ENCODE assay signal across 14 cellular contexts in genomic region chr15:48472756-48473155, GRCh38.
DNase-seq lines count a peak whose midpoint lies in the region; ATAC-seq and TF ChIP-seq lines count a peak whose summit lies in the region.
"Had no signal": no experiment of that assay in that cellular context is flagged by ENCODE, and none has a peak within 500 bp of the region (broad histone marks: within the 10 kb centered on the region; RNA-seq: fewer than 3 reads in every experiment).

No MANE protein-coding gene starts in this region.

- dilution Hi-C loops in IMR-90 (cut with HindIII; ENCODE audit: low sequenced_read_pairs, unreplicated experiment): no loop called here

- no peak overlapping the region; the same call in 1 of the 2 replicates for H3K27ac ChIP-seq in IMR-90 (ENCODE audit: insufficient read depth, low read length)
- no peak overlapping the region for H3K27ac ChIP-seq in foreskin keratinocyte
- no peak overlapping the region for H3K27ac ChIP-seq in spleen
- H3K27ac ChIP-seq: parathyroid adenoma had no signal

- WGBS in IMR-90 (ENCODE audit: extremely low coverage in 2 of 2, insufficient read length in 1 of 2), 2 experiments: 67% methylated on average over 1 of the region's 2 CpGs; no CpG with 5 or more reads in 1 of the 2 experiments
- 55 to 76% (median 59%) methylated on average over 2 of the region's 2 CpGs for WGBS in spleen, 5 donors

- no peak overlapping the region for H3K23ac ChIP-seq in IMR-90 (ENCODE audit: low read depth, low read length)

- H3K14ac ChIP-seq in IMR-90 (replicated peaks; ENCODE audit: low read depth, low read length): no peak overlapping the region

- no peak overlapping the region; the same call in 1 of the 2 replicates for H4K5ac ChIP-seq in IMR-90 (ENCODE audit: low read depth, low read length)

- no peaks in the 10 kb centered on the region for H3K36me3 Mint-ChIP-seq in CD14-positive monocyte
- H3K36me3 Mint-ChIP-seq: memory B cell; stimulated activated effector memory CD8-positive, alpha-beta T cell treated with anti-CD3 and anti-CD28 coated beads, Interleukin-12 subunit alpha, Interleukin-12 subunit beta, amount 100 ng/mL, for 72 hours had no signal

- 0 out of 2 replicates have a peak overlapping the region, but pooled peaks have one; percentile 36 for H4K91ac ChIP-seq in IMR-90 (ENCODE audit: insufficient read depth, low read depth, low read length)

- H3K4me1 Mint-ChIP-seq in CD14-positive monocyte: peaks cover 8% of the 10 kb centered on the region
- H3K4me1 Mint-ChIP-seq: memory B cell; stimulated activated effector memory CD8-positive, alpha-beta T cell treated with anti-CD3 and anti-CD28 coated beads, Interleukin-12 subunit alpha, Interleukin-12 subunit beta, amount 100 ng/mL, for 72 hours had no signal

- H2BK20ac ChIP-seq in IMR-90 (ENCODE audit: low read depth, low read length): no peak overlapping the region

- peaks cover 24% of the 10 kb centered on the region for H3K9me1 ChIP-seq in IMR-90 (ENCODE audit: insufficient read depth, low read length)

- H2BK5ac ChIP-seq in IMR-90 (ENCODE audit: low read depth, low read length, poor library complexity, severe bottlenecking): peak overlapping the region; percentile 36

- BruUV-seq in IMR-90 (replicated peaks; lab: Mats Ljungman, UMichigan): no TSS peak

- TF ChIP-seq POLR2A in IMR-90 (IDR thresholded peaks at IDR 0.05; ENCODE audit: low read depth, low read length) (no peak), spleen (IDR thresholded peaks at IDR 0.05) (no peak)

- CTCF ChIA-PET in IMR-90 (lab: Yijun Ruan, JAX): interaction anchor here (0.9 to 1.5 kb wide), 2 partner anchors 22 to 114 kb away, joined by 3 read pairs; no protein-coding TSS in a partner anchor

- no peak overlapping the region for H3K4me2 ChIP-seq in IMR-90 (ENCODE audit: low read depth, low read length)

- H3K4me1 ChIP-seq in IMR-90 (ENCODE audit: control insufficient read depth, insufficient read depth, low read length) (peaks cover 2% of the 10 kb centered on the region; the same call in 1 of the 2 replicates), foreskin keratinocyte (peaks cover 10% of the 10 kb centered on the region), spleen (peaks cover 0 to 4% (median 0%) of the 10 kb centered on the region in 6 donors)
- H3K4me1 ChIP-seq: parathyroid adenoma had no signal

- H3K4me3 Mint-ChIP-seq in CD14-positive monocyte: no peak overlapping the region
- H3K4me3 Mint-ChIP-seq: memory B cell; stimulated activated effector memory CD8-positive, alpha-beta T cell treated with anti-CD3 and anti-CD28 coated beads, Interleukin-12 subunit alpha, Interleukin-12 subunit beta, amount 100 ng/mL, for 72 hours had no signal

- peaks cover 0 to 7% (median 0%) of the 10 kb centered on the region in 7 donors for H3K9me3 Mint-ChIP-seq in CD14-positive monocyte
- H3K9me3 Mint-ChIP-seq: memory B cell; stimulated activated effector memory CD8-positive, alpha-beta T cell treated with anti-CD3 and anti-CD28 coated beads, Interleukin-12 subunit alpha, Interleukin-12 subunit beta, amount 100 ng/mL, for 72 hours had no signal

- in situ Hi-C loops in IMR-90 (cut with MboI; ENCODE audit: low sequenced_read_pairs): no loop called here

- peaks cover 14 to 50% of the 10 kb centered on the region in 2 experiments; a peak in 3 of 4 replicates for H3K79me1 ChIP-seq in IMR-90 (ENCODE audit: low read depth in 1 of 2, low read length in 2 of 2)

- no peak overlapping the region; the same call in 1 of the 2 replicates for H3K18ac ChIP-seq in IMR-90 (ENCODE audit: low read depth, low read length)

- TF ChIP-seq CTCF in CD14-positive monocyte (IDR thresholded peaks at IDR 0.05): no peak
- TF ChIP-seq CTCF in IMR-90 (conservative IDR thresholded peaks at IDR 0.05; ENCODE audit: low read depth, low read length): no peak
- TF ChIP-seq CTCF in foreskin keratinocyte (conservative IDR thresholded peaks at IDR 0.05): no peak
- no peak for TF ChIP-seq CTCF in spleen (IDR thresholded peaks at IDR 0.05 in 8 of 11, conservative IDR thresholded peaks at IDR 0.05 in 3 of 11)

- H3K4ac ChIP-seq in IMR-90 (ENCODE audit: low read depth, low read length): 0 out of 2 replicates have a peak overlapping the region, but pooled peaks have one; percentile 8

- H4K8ac ChIP-seq in IMR-90 (ENCODE audit: low read depth in 2 of 2, low read length in 2 of 2): 0 out of 4 replicates have a peak overlapping the region, but pooled peaks of 1 of the 2 experiments have one; percentile 3

- peak overlapping the region; percentile 15; the same call in 1 of the 3 replicates for H2BK15ac ChIP-seq in IMR-90 (ENCODE audit: low read depth, low read length)

- H3K27me3 Mint-ChIP-seq in CD14-positive monocyte (ENCODE audit: low read depth in 3 of 3): no peaks in the 10 kb centered on the region
- H3K27me3 Mint-ChIP-seq: memory B cell had no signal

- intact Hi-C loops in CD14-positive monocyte (cut with micrococcal nuclease): no loop called here
- intact Hi-C loops in IMR-90 (cut with micrococcal nuclease): no loop called here
- intact Hi-C loops in spleen (cut with DNase I; ENCODE audit: low total_unique reads): no loop called here

- no peaks in the 10 kb centered on the region for H4K20me1 ChIP-seq in IMR-90 (ENCODE audit: insufficient read depth, low read length)

- H3K56ac ChIP-seq in IMR-90 (ENCODE audit: extremely low read depth, insufficient read depth, low read length): no peak overlapping the region

- H2AFZ ChIP-seq in IMR-90 (replicated peaks; ENCODE audit: low read length, poor library complexity): no peak overlapping the region
- H2AFZ ChIP-seq: parathyroid adenoma had no signal

- DNase-seq in CD14-positive monocyte (ENCODE audit: low spot score): no peak
- DNase-seq in IMR-90: peak; percentile 58
- DNase-seq in amniotic stem cell (lab: John Stamatoyannopoulos, UW): peak; percentile 20
- DNase-seq in foreskin keratinocyte: peak; percentile 19 to 54
- no peak for DNase-seq in spleen
- no peak for DNase-seq in inferior parietal cortex (ENCODE audit: extremely low spot score)
- DNase-seq in NCI-H1105 treated with DMSO at 0.1 percent for 48 hours (lab: John Stamatoyannopoulos, UW): no peak
- DNase-seq: effector CD8-positive, alpha-beta T cell; NCI-H1092 treated with DMSO at 0.1 percent for 48 hours; NCI-H446 had no signal

- H3K4me3 ChIP-seq in IMR-90 (ENCODE audit: insufficient read depth, low read depth, low read length) (no peak overlapping the region), spleen (no peak overlapping the region)

- H2AK9ac ChIP-seq in IMR-90 (replicated peaks; ENCODE audit: low read depth, low read length, poor library complexity): no peak overlapping the region

- H3K36me3 ChIP-seq in IMR-90 (ENCODE audit: control insufficient read depth, insufficient read depth, low read length): peaks cover 48% of the 10 kb centered on the region
- peaks cover 0 to 63% (median 5%) of the 10 kb centered on the region in 6 donors for H3K36me3 ChIP-seq in spleen

- H2AK5ac ChIP-seq in IMR-90 (ENCODE audit: low read depth, low read length): no peak overlapping the region

- H3K27me3 ChIP-seq in IMR-90 (ENCODE audit: control insufficient read depth, insufficient read depth, low read length) (no peaks in the 10 kb centered on the region), foreskin keratinocyte (no peaks in the 10 kb centered on the region), spleen (replicated peaks in 1 of 7) (no peaks in the 10 kb centered on the region)

- ATAC-seq in IMR-90 (ENCODE audit: low read depth): no peak; the same call in 1 of the 2 replicates
- peak; percentile 76 for ATAC-seq in foreskin keratinocyte
- ATAC-seq in GM18858 (IDR thresholded peaks at IDR 0.05; ENCODE audit: unreplicated experiment): no peak
- ATAC-seq: stimulated activated effector memory CD8-positive, alpha-beta T cell treated with anti-CD3 and anti-CD28 coated beads, Interleukin-12 subunit alpha, Interleukin-12 subunit beta, amount 100 ng/mL, for 72 hours had no signal

- TF ChIP-seq RAD21 in IMR-90 (IDR thresholded peaks at IDR 0.05; ENCODE audit: low read length): no peak

- POLR2A ChIA-PET in IMR-90 (lab: Charles Lee; ENCODE audit: unreplicated experiment): no interaction called here

- H3K9ac ChIP-seq in IMR-90 (ENCODE audit: low read depth, low read length): no peak overlapping the region
- H3K9ac ChIP-seq: parathyroid adenoma had no signal

- 0 out of 2 replicates have a peak overlapping the region, but pooled peaks have one; percentile 8 for H2BK120ac ChIP-seq in IMR-90 (ENCODE audit: low read depth, low read length)

- H3K9me3 ChIP-seq in IMR-90 (ENCODE audit: control insufficient read depth, insufficient read depth, low read length) (no peaks in the 10 kb centered on the region), spleen (no peaks in the 10 kb centered on the region)

- H3K27ac Mint-ChIP-seq in CD14-positive monocyte: peak overlapping the region in 4 of 7 donors; percentile 18 to 82 (median 44)
- H3K27ac Mint-ChIP-seq: memory B cell; stimulated activated effector memory CD8-positive, alpha-beta T cell treated with anti-CD3 and anti-CD28 coated beads, Interleukin-12 subunit alpha, Interleukin-12 subunit beta, amount 100 ng/mL, for 72 hours had no signal

TF ChIP-seq in IMR-90, 13 proteins besides CTCF, POLR2A, EP300 and RAD21:
- TF ChIP-seq FOS (IDR thresholded peaks at IDR 0.05; ENCODE audit: low read depth, low read length) (no peak), ELK1 (IDR thresholded peaks at IDR 0.05; ENCODE audit: borderline replicate concordance, low read depth, low read length) (no peak), BHLHE40 (IDR thresholded peaks at IDR 0.05; ENCODE audit: low read depth, low read length) (no peak), RCOR1 (IDR thresholded peaks at IDR 0.05; ENCODE audit: insufficient replicate concordance, low read length) (no peak), MXI1 (IDR thresholded peaks at IDR 0.05; ENCODE audit: borderline replicate concordance, low read depth, low read length) (no peak), MAFK (IDR thresholded peaks at IDR 0.05; ENCODE audit: low read depth, low read length) (no peak), USF2 (IDR thresholded peaks at IDR 0.05; ENCODE audit: low read depth, low read length) (no peak)

Comparison
In these comparisons a context has a peak if more than half of its experiments do, and no peak if none do; other contexts are left out.
1. DNase-seq: peak in IMR-90 (single experiment), amniotic stem cell (single experiment) and foreskin keratinocyte (2 of 2); none in CD14-positive monocyte (single experiment), spleen (single experiment), inferior parietal cortex (single experiment) and NCI-H1105 treated with DMSO at 0.1 percent for 48 hours (single experiment).